ENCODE assay signal across 17 cellular contexts in genomic region chr3:97974996-97975395, GRCh38. TPM values are rescaled to one million over a fixed set of nuclear protein-coding genes. Genes with fewer than 3 reads are reported as not detected.
DNase-seq lines count a peak whose midpoint lies in the region; ATAC-seq, FAIRE-seq and TF ChIP-seq lines count a peak whose summit lies in the region.
"Had no signal": no experiment of that assay in that cellular context is flagged by ENCODE, and none has a peak within 500 bp of the region (broad histone marks: within the 10 kb centered on the region; RNA-seq: fewer than 3 reads in every experiment).

No MANE protein-coding gene starts in this region.

- peak overlapping the region; percentile 31 for H3K4me2 ChIP-seq in BLaER1
- H3K4me2 ChIP-seq in KMS-11, result peak overlapping the region; percentile 3
- no peak overlapping the region for H3K4me2 ChIP-seq in GM12878 (ENCODE audit: control insufficient read depth, insufficient read depth)
- no peak overlapping the region for H3K4me2 ChIP-seq in PC-3 (ENCODE audit: low read length)

- H3K4me3 ChIP-seq in BLaER1, result no peak overlapping the region
- H3K4me3 ChIP-seq in KMS-11 (IDR thresholded peaks at IDR 0.05; ENCODE audit: insufficient read depth, low read depth, low read length), result no peak overlapping the region
- no peak overlapping the region for H3K4me3 ChIP-seq in GM12878
- H3K4me3 ChIP-seq in PC-3 (ENCODE audit: low read length), result no peak overlapping the region

- no peaks in the 10 kb centered on the region for H3K36me3 ChIP-seq in BLaER1
- H3K36me3 ChIP-seq in KMS-11 (ENCODE audit: insufficient read depth), result no peaks in the 10 kb centered on the region
- H3K36me3 ChIP-seq in GM12878 (ENCODE audit: control insufficient read depth in 2 of 2, insufficient read depth in 2 of 2, low read length in 1 of 2), result no peaks in the 10 kb centered on the region
- no peaks in the 10 kb centered on the region for H3K36me3 ChIP-seq in PC-3 (ENCODE audit: low read depth, low read length)

- H3K4me3 Mint-ChIP-seq in T-helper 2 cell treated with Interferon-gamma antibody and Interleukin-4, amounts not matched to agents 5 μg/mL and 100 μg/mL, for 36 hours, result peak overlapping the region; percentile 59

- H3K4me1 Mint-ChIP-seq in T-helper 2 cell treated with Interferon-gamma antibody and Interleukin-4, amounts not matched to agents 5 μg/mL and 100 μg/mL, for 36 hours (ENCODE audit: low read depth), result peaks cover 36% of the 10 kb centered on the region

- H3F3A ChIP-seq in PC-3 (ENCODE audit: low read length, unreplicated experiment), result no peaks in the 10 kb centered on the region

- TF ChIP-seq EP300 in GM12878 (IDR thresholded peaks at IDR 0.05; ENCODE audit: borderline replicate concordance in 1 of 2, control insufficient read depth in 1 of 2, low read depth in 2 of 2, low read length in 2 of 2), result no peak

- FAIRE-seq in GM12878 (lab: Jason Lieb, UNC), result no peak
- FAIRE-seq: H1 had no signal

- H3K79me2 ChIP-seq in KMS-11 (ENCODE audit: insufficient read depth, low read depth) (peaks cover 17% of the 10 kb centered on the region), GM12878 (ENCODE audit: control insufficient read depth, insufficient read depth, low read length) (peaks cover 23% of the 10 kb centered on the region), PC-3 (ENCODE audit: low read length) (peaks cover 18% of the 10 kb centered on the region)

- H3K9me3 Mint-ChIP-seq in T-helper 2 cell treated with Interferon-gamma antibody and Interleukin-4, amounts not matched to agents 5 μg/mL and 100 μg/mL, for 36 hours, result no peaks in the 10 kb centered on the region

- H3K36me3 Mint-ChIP-seq in T-helper 2 cell treated with Interferon-gamma antibody and Interleukin-4, amounts not matched to agents 5 μg/mL and 100 μg/mL, for 36 hours (ENCODE audit: low read depth), result peaks cover 6% of the 10 kb centered on the region

- H3K9me3 ChIP-seq in BLaER1 (no peaks in the 10 kb centered on the region), GM12878 (replicated peaks; ENCODE audit: control insufficient read depth, insufficient read depth, low read length) (no peaks in the 10 kb centered on the region), PC-3 (ENCODE audit: low read length) (no peaks in the 10 kb centered on the region)

- in situ Hi-C loops in GM12878 (cut with MboI), result no loop called here

- intact Hi-C loops in GM12878 (cut with micrococcal nuclease; ENCODE audit: unreplicated experiment) (loop anchor here (5.0 kb wide), 1 partner anchor 47 kb away; no protein-coding TSS in a partner anchor), PC-3 (cut with micrococcal nuclease) (loop anchor here (5.0 kb wide), 1 partner anchor 93 kb away; no protein-coding TSS in a partner anchor)

- H3K27me3 ChIP-seq in BLaER1 (no peaks in the 10 kb centered on the region), KMS-11 (ENCODE audit: insufficient read depth, low read depth) (no peaks in the 10 kb centered on the region), GM12878 (replicated peaks in 1 of 2; ENCODE audit: control insufficient read depth in 2 of 2, insufficient read depth in 2 of 2, low read length in 1 of 2) (no peaks in the 10 kb centered on the region), PC-3 (ENCODE audit: low read length) (no peaks in the 10 kb centered on the region)

- TF ChIP-seq RAD21 in GM12878 (IDR thresholded peaks at IDR 0.05; ENCODE audit: insufficient read depth, low read depth, low read length), result no peak

- H3K27ac ChIP-seq in BLaER1, result no peak overlapping the region
- no peak overlapping the region for H3K27ac ChIP-seq in KMS-11
- no peak overlapping the region for H3K27ac ChIP-seq in GM12878 (ENCODE audit: control insufficient read depth, insufficient read depth)
- no peak overlapping the region for H3K27ac ChIP-seq in PC-3 (ENCODE audit: low read length)
- H3K27ac ChIP-seq: RWPE1 had no signal

- BruUV-seq in GM12878 (replicated peaks; lab: Mats Ljungman, UMichigan), result no TSS peak
- no TSS peak for BruUV-seq in PC-3 (replicated peaks; lab: Mats Ljungman, UMichigan)

- WGBS in GM12878 (ENCODE audit: insufficient coverage, insufficient replicate concordance, low lambda C conversion rate, missing lambda C conversion rate), result 37% methylated on average over 3 of the region's 3 CpGs

- ATAC-seq in GM12878 (no peak), PC-3 (no peak), HG03439 (IDR thresholded peaks at IDR 0.05; ENCODE audit: unreplicated experiment) (no peak)

- H3K9ac ChIP-seq in BLaER1 (no peak overlapping the region), KMS-11 (no peak overlapping the region), GM12878 (ENCODE audit: control insufficient read depth, insufficient read depth, low read length) (no peak overlapping the region), PC-3 (ENCODE audit: low read length) (no peak overlapping the region)

- no peaks in the 10 kb centered on the region for H3K9me2 ChIP-seq in PC-3 (replicated peaks; ENCODE audit: low read length)

- RAD21 ChIA-PET in GM12878 (lab: Charles Lee; ENCODE audit: unreplicated experiment), result no interaction called here

- CTCF ChIA-PET in GM12878 (lab: Yijun Ruan, JAX) (interaction anchor here (0.6 to 1.4 kb wide), 2 partner anchors 34 to 159 kb away, joined by 3 to 4 read pairs; no protein-coding TSS in a partner anchor), PC-3 (lab: Charles Lee) (interaction anchor here (1.0 kb wide), 1 partner anchor 153 kb away, joined by 3 read pairs; the partner anchor contains the start of gene CRYBG3)

- no peak for TF ChIP-seq CTCF in KMS-11 (conservative IDR thresholded peaks at IDR 0.05; ENCODE audit: low read depth, low read length)
- no peak for TF ChIP-seq CTCF in GM12878 (IDR thresholded peaks at IDR 0.05 in 2 of 3, conservative IDR thresholded peaks at IDR 0.05 in 1 of 3; ENCODE audit: control insufficient read depth in 2 of 3, extremely low read depth in 1 of 3, insufficient read depth in 1 of 3, low read depth in 3 of 3, low read length in 3 of 3)
- no peak for TF ChIP-seq CTCF in PC-3 (conservative IDR thresholded peaks at IDR 0.05; ENCODE audit: low read depth, low read length)

- TF ChIP-seq POLR2A in GM12878 (IDR thresholded peaks at IDR 0.05; ENCODE audit: low read depth, low read length), result no peak

- peaks cover under 1% of the 10 kb centered on the region; the same call in 1 of the 2 replicates for H4K20me1 ChIP-seq in BLaER1
- no peaks in the 10 kb centered on the region for H4K20me1 ChIP-seq in KMS-11 (ENCODE audit: insufficient read depth)
- no peaks in the 10 kb centered on the region for H4K20me1 ChIP-seq in GM12878 (ENCODE audit: control insufficient read depth, insufficient read depth)
- H4K20me1 ChIP-seq in PC-3 (ENCODE audit: low read length), result no peaks in the 10 kb centered on the region; the same call in 1 of the 2 replicates

- H3K27ac Mint-ChIP-seq in T-helper 2 cell treated with Interferon-gamma antibody and Interleukin-4, amounts not matched to agents 5 μg/mL and 100 μg/mL, for 36 hours, result peak overlapping the region; percentile 76

- peaks cover 32% of the 10 kb centered on the region for H3K4me1 ChIP-seq in BLaER1
- H3K4me1 ChIP-seq in KMS-11 (ENCODE audit: low read depth, poor library complexity, severe bottlenecking), result peaks cover 35% of the 10 kb centered on the region
- 0 out of 2 replicates have a peak, but pooled peaks cover 3% of the 10 kb centered on the region for H3K4me1 ChIP-seq in GM12878 (ENCODE audit: control insufficient read depth, insufficient read depth, low read length)
- peaks cover 19% of the 10 kb centered on the region for H3K4me1 ChIP-seq in PC-3 (ENCODE audit: insufficient read depth, low read length)

- SMC1A ChIA-PET in GM12878 (lab: Charles Lee; ENCODE audit: uncharacterized antibody, unreplicated experiment), result no interaction called here

- POLR2A ChIA-PET in GM12878 (lab: Charles Lee), result interaction anchor here (0.5 kb wide), 1 partner anchor 225 kb away, joined by 3 read pairs; no protein-coding TSS in a partner anchor
- POLR2A ChIA-PET in PC-3 (lab: Charles Lee; ENCODE audit: unreplicated experiment), result interaction anchor here (0.5 kb wide), 1 partner anchor 185 kb away, joined by 5 read pairs; no protein-coding TSS in a partner anchor

- no peaks in the 10 kb centered on the region for H3K27me3 Mint-ChIP-seq in T-helper 2 cell treated with Interferon-gamma antibody and Interleukin-4, amounts not matched to agents 5 μg/mL and 100 μg/mL, for 36 hours (ENCODE audit: low read depth)

- DNase-seq in T-helper 2 cell treated with Interferon-gamma antibody and Interleukin-4, amounts not matched to agents 5 μg/mL and 100 μg/mL, for 36 hours (ENCODE audit: low spot score), result no peak
- DNase-seq in T-helper 2 cell, result no peak
- no peak for DNase-seq in GM12878 (ENCODE audit: low read depth, low spot score)
- no peak for DNase-seq in PC-3
- DNase-seq in retina, result no peak
- DNase-seq: 8988T; GF-D8; NCI-H1417 treated with DMSO at 0.1 percent for 48 hours; NCI-H1930; NCI-H69; NK-92 treated with Interleukin-12 subunit alpha and Interleukin-12 subunit beta, amount 100 ng/mL, for 24 hours; OCI-M1 had no signal

- H2AFZ ChIP-seq in KMS-11 (ENCODE audit: low read depth), result no peak overlapping the region
- H2AFZ ChIP-seq in GM12878 (ENCODE audit: control insufficient read depth, low read depth, low read length), result peak overlapping the region; percentile 24
- no peak overlapping the region for H2AFZ ChIP-seq in PC-3 (ENCODE audit: low read length)

TF ChIP-seq in GM12878, 131 proteins besides CTCF, POLR2A, EP300 and RAD21:
- TF ChIP-seq RUNX3 (IDR thresholded peaks at IDR 0.05; ENCODE audit: low read length) (peak; percentile 20; the same call in 1 of the 2 replicates), SRF (IDR thresholded peaks at IDR 0.05; ENCODE audit: low read depth in 2 of 2, low read length in 2 of 2) (no peak), SPI1 (IDR thresholded peaks at IDR 0.05; ENCODE audit: borderline replicate concordance, insufficient read depth, low read depth, low read length) (0 out of 2 replicates have a peak, but pooled peaks have one; percentile 14), SREBF2 (IDR thresholded peaks at IDR 0.05; ENCODE audit: low read length) (no peak)

RNA-seq across cellular contexts. Expression of gene RIOX2, which starts 2.8 kb away (rescaled TPM):
- total RNA-seq in GM12878 (2013; cell fraction: nucleolus; rRNA removed), result 56.1 and 58.1 TPM in 2 replicates
- total RNA-seq in GM12878 (2014; rRNA removed), result 42.1 and 43.9 TPM in 2 replicates
- 45.7 and 48.9 TPM in 2 replicates for total RNA-seq in GM12878 (2014; rRNA removed; fragmentation: Illumina TruSeq; extraction: Trizol)
- 32.8 and 35.0 TPM in 2 replicates for total RNA-seq in GM12878 (2021)
- 9.4 TPM for polyA plus RNA-seq in GM12878 (2011; ENCODE audit: low read depth)
- 24.1 and 30.9 TPM in 2 replicates for polyA plus RNA-seq in GM12878 (2011; rRNA removed)
- 12.4 and 16.5 TPM in 2 replicates for polyA plus RNA-seq in GM12878 (2011; cell fraction: cytosol; rRNA removed)
- 29.6 and 32.5 TPM in 2 replicates for polyA plus RNA-seq in GM12878 (2011; cell fraction: nucleus; rRNA removed)
- 15.6 and 16.4 TPM in 2 replicates for polyA plus RNA-seq in GM12878 (2012)
- polyA plus RNA-seq in GM12878 (2014; fragmentation: Illumina TruSeq; extraction: Trizol), result 42.3 and 48.4 TPM in 2 replicates
- 10 to 100 TPM; 51.8 to 52.6 TPM for polyA plus RNA-seq in GM12878 (2014; fragmentation: Nextera tagmentation; extraction: Ambion mirVana)
- polyA plus RNA-seq in GM12878 (2014; rRNA removed), result 31.6 and 36.1 TPM in 2 replicates
- 10 to 100 TPM; 45.6 to 46.6 TPM for polyA plus RNA-seq in GM12878 (2016; fragmentation: Nextera tagmentation; extraction: Ambion mirVana)
- polyA minus RNA-seq in GM12878 (2011; rRNA and poly(A)+ RNA removed), result 26.6 and 35.0 TPM in 2 replicates
- polyA minus RNA-seq in GM12878 (2011; cell fraction: cytosol; rRNA and poly(A)+ RNA removed), result 5.7 and 10.6 TPM in 2 replicates
- polyA minus RNA-seq in GM12878 (2011; cell fraction: nucleus; rRNA and poly(A)+ RNA removed), result 33.0 and 47.6 TPM in 2 replicates
- 31.0 and 46.4 TPM in 2 replicates for total RNA-seq in PC-3 (2014; rRNA removed)

Comparison
In these comparisons a context has a peak if more than half of its experiments do, and no peak if none do; other contexts are left out.
1. H3K4me2 ChIP-seq: peak in BLaER1 (single experiment) and KMS-11 (single experiment); none in GM12878 (single experiment) and PC-3 (single experiment).